Comparison of ENCODE assay signal across 8 cellular contexts in genomic region chr7:77903597-77903996, GRCh38.
DNase-seq lines count a peak whose midpoint lies in the region; ATAC-seq and TF ChIP-seq lines count a peak whose summit lies in the region.

No MANE protein-coding gene starts in this region.

- H3K4me3 ChIP-seq in epithelial cell of esophagus (ENCODE audit: low read length): no peak overlapping the region

- peak; percentile 41 for TF ChIP-seq CTCF in epithelial cell of esophagus (IDR thresholded peaks at IDR 0.05; ENCODE audit: insufficient read depth, low read depth, low read length, missing control alignments)

- DNase-seq in AML-193 (lab: John Stamatoyannopoulos, UW) (peak; percentile 22), MV-4-11 (lab: John Stamatoyannopoulos, UW) (peak; percentile 55), epithelial cell of esophagus (ENCODE audit: low read depth) (peak; percentile 29), NCI-H2081 treated with DMSO at 0.1 percent for 48 hours (lab: John Stamatoyannopoulos, UW) (no peak), NCI-H524 (lab: John Stamatoyannopoulos, UW) (no peak), NCI-H524 treated with DMSO at 0.1 percent for 48 hours (lab: John Stamatoyannopoulos, UW) (no peak)

- ATAC-seq in GM18502 (IDR thresholded peaks at IDR 0.05; ENCODE audit: poor library complexity, unreplicated experiment): peak; percentile 33
- ATAC-seq in GM21381 (IDR thresholded peaks at IDR 0.05; ENCODE audit: unreplicated experiment): no peak

Comparison
In these comparisons a context has a peak if more than half of its experiments do, and no peak if none do; other contexts are left out.
1. DNase-seq: peak in AML-193 (2 of 2), MV-4-11 (single experiment) and epithelial cell of esophagus (single experiment); none in NCI-H2081 treated with DMSO at 0.1 percent for 48 hours (single experiment), NCI-H524 (0 of 2) and NCI-H524 treated with DMSO at 0.1 percent for 48 hours (single experiment).